Comparison of ENCODE assay signal across 32 cellular contexts in genomic region chr12:91373086-91373485, GRCh38.
"Had no signal": no experiment of that assay in that cellular context is flagged by ENCODE, and none has a peak within 500 bp of the region (broad histone marks: within the 10 kb centered on the region; RNA-seq: fewer than 3 reads in every experiment).

No MANE protein-coding gene starts in this region.

- H3K4me1 ChIP-seq: adrenal gland, ascending aorta, body of pancreas, breast epithelium had no signal

- H3K27me3 ChIP-seq: adrenal gland, ascending aorta, brain microvascular endothelial cell, breast epithelium, cardiac muscle cell had no signal

- FAIRE-seq: astrocyte, bronchial epithelial cell had no signal

- H3K9me3 ChIP-seq: adrenal gland, ascending aorta, body of pancreas, breast epithelium had no signal

- H3K36me3 ChIP-seq: adrenal gland, ascending aorta, brain microvascular endothelial cell, breast epithelium, cardiac muscle cell had no signal

- ATAC-seq: activated naive CD4-positive, alpha-beta T cell treated with anti-CD3 and anti-CD28 coated beads, Interleukin-2, amount 50 U/mL, for 72 hours; activated naive CD8-positive, alpha-beta T cell treated with anti-CD3 and anti-CD28 coated beads, Interleukin-2, amount 50 U/mL, for 24 hours; activated T-cell treated with anti-CD3 and anti-CD28 coated beads, Interleukin-2, amount 50 U/mL, for 4 hours; activated T-cell treated with anti-CD3 and anti-CD28 coated beads, Interleukin-2, amount 50 U/mL, for 72 hours; activated T-helper 17 cell treated with anti-CD3 and anti-CD28 coated beads, Interleukin-2, amount 50 U/mL, for 72 hours; body of pancreas had no signal

- H3K4me3 ChIP-seq: adrenal gland, ascending aorta, body of pancreas, breast epithelium, cardiac muscle cell had no signal

- DNase-seq: activated effector memory CD4-positive, alpha-beta T cell treated with anti-CD3 and anti-CD28 coated beads, Interleukin-2, amount 50 U/mL, for 16 hours; activated effector memory CD4-positive, alpha-beta T cell treated with Interleukin-2 at 50 U/mL for 16 hours; activated gamma-delta T cell; activated gamma-delta T cell treated with Interleukin-2 at 50 U/mL for 16 hours; activated naive CD4-positive, alpha-beta T cell; activated naive CD4-positive, alpha-beta T cell treated with anti-CD3 and anti-CD28 coated beads for 36 hours; activated naive CD4-positive, alpha-beta T cell treated with anti-CD3 and anti-CD28 coated beads, Interleukin-2, amount 10 ng/mL, durations not matched to agents 7 days and 5 days; activated naive CD4-positive, alpha-beta T cell treated with anti-CD3 and anti-CD28 coated beads, Interleukin-2, amount 50 U/mL, for 16 hours; activated naive CD4-positive, alpha-beta T cell treated with Interleukin-2 at 50 U/mL for 16 hours; activated naive CD8-positive, alpha-beta T cell treated with anti-CD3 and anti-CD28 coated beads for 36 hours; activated naive CD8-positive, alpha-beta T cell treated with anti-CD3 and anti-CD28 coated beads, Interleukin-2, amount 10 ng/mL, durations not matched to agents 7 days and 5 days; activated naive CD8-positive, alpha-beta T cell treated with anti-CD3 and anti-CD28 coated beads, Interleukin-2, amount 50 U/mL, for 24 hours; activated T-cell treated with anti-CD3 and anti-CD28 coated beads, Interleukin-2, amount 50 U/mL, for 4 hours; activated T-cell treated with anti-CD3 and anti-CD28 coated beads, Interleukin-2, amount 50 U/mL, for 48 hours; activated T-cell treated with anti-CD3 and anti-CD28 coated beads, Interleukin-2, amount 50 U/mL, for 72 hours; adrenal gland; amniotic stem cell; amygdala; anterior cingulate cortex; aorta; body of pancreas; brain microvascular endothelial cell; caudate nucleus; central memory CD4-positive, alpha-beta T cell; cerebellar nuclear complex had no signal

- H3K27ac ChIP-seq: adrenal gland, ascending aorta, body of pancreas, brain microvascular endothelial cell, breast epithelium, cardiac muscle cell had no signal
